24 cellular contexts compared by ENCODE assay signal in the genomic region with DNA sequence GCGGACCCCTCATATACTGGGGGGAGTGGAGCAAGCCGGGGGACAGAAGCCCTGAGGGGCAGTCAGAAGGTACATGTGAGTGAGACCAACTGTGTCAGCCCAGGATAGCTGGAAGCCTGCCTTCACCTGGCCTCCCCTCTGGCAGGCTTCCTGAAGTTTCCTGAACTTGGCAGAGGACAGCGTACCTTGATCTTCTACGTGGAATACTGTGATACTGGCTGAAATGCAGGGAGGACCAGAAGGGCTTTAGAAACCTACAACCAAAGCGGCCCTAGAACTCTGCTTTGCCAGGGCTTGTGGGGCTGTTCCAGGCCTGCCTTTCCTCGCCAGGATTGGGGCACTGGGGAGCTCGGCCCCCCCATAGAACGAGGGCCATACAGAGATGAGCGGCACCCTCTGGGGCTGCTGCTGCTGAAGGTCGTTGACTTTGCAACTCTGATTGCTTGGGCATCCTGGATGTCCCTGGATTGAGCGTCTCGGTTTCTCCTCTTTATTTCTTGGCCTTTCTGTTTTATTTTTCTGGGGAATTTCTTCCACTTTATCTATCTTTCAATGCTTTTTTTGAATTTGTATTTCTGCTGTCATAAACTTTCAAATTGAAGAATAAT. TPM values are rescaled to one million over a fixed set of nuclear protein-coding genes. Genes with fewer than 3 reads are reported as not detected.
DNase-seq lines count a peak whose midpoint lies in the region; ATAC-seq and TF ChIP-seq lines count a peak whose summit lies in the region.
"Had no signal": no experiment of that assay in that cellular context is flagged by ENCODE, and none has a peak within 500 bp of the region (broad histone marks: within the 10 kb centered on the region; RNA-seq: fewer than 3 reads in every experiment).

No MANE protein-coding gene starts in this region.

- no peak overlapping the region for H2BK120ac ChIP-seq in neuronal stem cell (ENCODE audit: low read depth, low read length)

- H3K23ac ChIP-seq in neuronal stem cell (ENCODE audit: low read depth, low read length, poor library complexity): no peak overlapping the region

- TF ChIP-seq CTCF in body of pancreas (IDR thresholded peaks at IDR 0.05): no peak
- no peak for TF ChIP-seq CTCF in GM10248 (IDR thresholded peaks at IDR 0.05; ENCODE audit: control extremely low read depth, extremely low read depth, low read depth, missing control alignments)

- no peak overlapping the region for H3K9ac ChIP-seq in neuronal stem cell (ENCODE audit: low read depth, low read length, poor library complexity)

- H3K36me3 ChIP-seq in body of pancreas (replicated peaks in 1 of 2; ENCODE audit: insufficient read depth in 1 of 2, low read depth in 2 of 2) (no peaks in the 10 kb centered on the region), neuronal stem cell (replicated peaks in 1 of 2; ENCODE audit: control insufficient read depth in 2 of 2, insufficient read depth in 2 of 2, low read length in 2 of 2) (no peaks in the 10 kb centered on the region), urinary bladder (ENCODE audit: insufficient read depth) (no peaks in the 10 kb centered on the region)
- H3K36me3 ChIP-seq: brain microvascular endothelial cell, neutrophil had no signal

- H3K18ac ChIP-seq in neuronal stem cell (ENCODE audit: low read length): peak overlapping the region; percentile 32

- 40% methylated on average over 9 to 12 of the region's 12 CpGs for WGBS in body of pancreas, 2 donors
- WGBS in neuronal stem cell (ENCODE audit: extremely low coverage in 2 of 2, insufficient read length in 2 of 2, insufficient replicate concordance in 1 of 2), 2 donors: no CpG with 5 or more reads among the region's 12 CpGs
- WGBS in urinary bladder: 68% methylated on average over 12 of the region's 12 CpGs

- no peaks in the 10 kb centered on the region for H3K79me1 ChIP-seq in neuronal stem cell (ENCODE audit: low read depth, low read length)

- no peak for TF ChIP-seq POLR2A in body of pancreas (IDR thresholded peaks at IDR 0.05)

- peak overlapping the region; percentile 76 for H2AK5ac ChIP-seq in neuronal stem cell (ENCODE audit: low read depth, low read length)

- no peak overlapping the region for H2BK15ac ChIP-seq in neuronal stem cell (ENCODE audit: low read length)

- no peak overlapping the region for H3K14ac ChIP-seq in neuronal stem cell (ENCODE audit: low read length)

- intact Hi-C loops in body of pancreas (cut with DNase I) (loop anchor here (10.0 kb wide), 1 partner anchor 265 kb away; no protein-coding TSS in a partner anchor), left colon (cut with DNase I, micrococcal nuclease) (loop anchor here in 1 of 2 donors (10.0 kb wide), 1 partner anchor 265 kb away; no protein-coding TSS in a partner anchor)

- H3K27me3 ChIP-seq in body of pancreas (no peaks in the 10 kb centered on the region), neuronal stem cell (ENCODE audit: control insufficient read depth in 3 of 3, insufficient read depth in 3 of 3, low read depth in 1 of 3, low read length in 3 of 3) (no peaks in the 10 kb centered on the region)
- H3K27me3 ChIP-seq: brain microvascular endothelial cell, neutrophil had no signal

- no peak overlapping the region for H2BK12ac ChIP-seq in neuronal stem cell (ENCODE audit: low read length)

- no peak overlapping the region for H3K4me3 ChIP-seq in body of pancreas
- no peak overlapping the region for H3K4me3 ChIP-seq in neuronal stem cell (ENCODE audit: low read length in 2 of 2)
- H3K4me3 ChIP-seq in urinary bladder (ENCODE audit: low read depth, low read length): no peak overlapping the region
- H3K4me3 ChIP-seq: coronary artery, psoas muscle had no signal

- peak; percentile 68 to 86 (median 78) for DNase-seq in body of pancreas
- peak; percentile 59 to 60 for DNase-seq in left colon
- DNase-seq in neuronal stem cell (ENCODE audit: low spot score): no peak
- DNase-seq in GM10248 (ENCODE audit: extremely low spot score): no peak
- DNase-seq in COR-L47 (lab: John Stamatoyannopoulos, UW): no peak
- no peak for DNase-seq in NCI-H510A (lab: John Stamatoyannopoulos, UW)
- DNase-seq: activated CD4-positive, alpha-beta T cell treated with anti-CD3 and anti-CD28 coated beads for 1 hour; activated CD8-positive, alpha-beta T cell treated with anti-CD3 and anti-CD28 coated beads for 36 hours; activated T-cell treated with anti-CD3 and anti-CD28 coated beads for 4 hours; brain microvascular endothelial cell; foreskin melanocyte; hippocampal formation; KBM-7; MM.1S; NCI-H1417 treated with DMSO at 0.1 percent for 48 hours; NCI-H510A treated with DMSO at 0.1 percent for 48 hours; psoas muscle; stimulated activated CD4-positive, alpha-beta T cell treated with anti-CD3 and anti-CD28 coated beads, Interleukin-1b, Interleukin-23, amount 100 ng/mL, for 48 hours; T-cell had no signal

- no peak overlapping the region for H2BK5ac ChIP-seq in neuronal stem cell (ENCODE audit: low read length)

- H3K9me3 ChIP-seq in body of pancreas (no peaks in the 10 kb centered on the region), neuronal stem cell (replicated peaks in 1 of 2; ENCODE audit: control insufficient read depth in 2 of 2, insufficient read depth in 1 of 2, low read depth in 1 of 2, low read length in 2 of 2) (no peaks in the 10 kb centered on the region)
- H3K9me3 ChIP-seq: neutrophil, psoas muscle had no signal

- POLR2A ChIA-PET in GM10248 (lab: Yijun Ruan, JAX): no interaction called here

- H3K4me2 ChIP-seq in neuronal stem cell (ENCODE audit: insufficient read depth, low read length, poor library complexity, severe bottlenecking): no peak overlapping the region

- CTCF ChIA-PET in GM10248 (lab: Yijun Ruan, JAX): interaction anchor here (1.0 to 3.0 kb wide), 5 partner anchors 12 to 1239 kb away, joined by 3 to 12 read pairs (median 4); no protein-coding TSS in a partner anchor

- ATAC-seq in body of pancreas (peak; percentile 80), left colon (peak; percentile 72)
- ATAC-seq: activated CD8-positive, alpha-beta T cell treated with anti-CD3 and anti-CD28 coated beads for 36 hours; esophagus mucosa; HCT116; psoas muscle; T-cell had no signal

- H3K4me1 ChIP-seq in body of pancreas (peaks cover 22% of the 10 kb centered on the region), neuronal stem cell (ENCODE audit: control insufficient read depth in 2 of 2, insufficient read depth in 1 of 2, low read depth in 1 of 2, low read length in 2 of 2) (peaks cover 21 to 36% of the 10 kb centered on the region in 2 donors), urinary bladder (ENCODE audit: insufficient read depth) (peaks cover 3% of the 10 kb centered on the region)

- H3K27ac ChIP-seq in body of pancreas (peak overlapping the region in 3 of 4 donors; percentile 21 to 46 (median 30)), neuronal stem cell (replicated peaks; ENCODE audit: low read length) (no peak overlapping the region), urinary bladder (ENCODE audit: low read depth) (peak overlapping the region; percentile 65)
- H3K27ac ChIP-seq: brain microvascular endothelial cell, coronary artery, neutrophil, psoas muscle had no signal

- H4K8ac ChIP-seq in neuronal stem cell (ENCODE audit: low read depth, low read length): no peak overlapping the region

- no peak overlapping the region for H3K4ac ChIP-seq in neuronal stem cell (ENCODE audit: low read length)

- no peak overlapping the region for H4K91ac ChIP-seq in neuronal stem cell (ENCODE audit: low read depth, low read length, poor library complexity)

- H2AFZ ChIP-seq in neuronal stem cell (ENCODE audit: low read length): no peak overlapping the region

RNA-seq across cellular contexts. Expression of gene WDR25, which starts 13.3 kb away (rescaled TPM):
- total RNA-seq in body of pancreas: 1 to 10 TPM; 7.9 to 8.0 TPM
- total RNA-seq in left colon: 1 to 10 TPM; 8.4 to 9.9 TPM
- 8.7 TPM for polyA plus RNA-seq in neuronal stem cell (2013, experiment 1 of 2)
- polyA plus RNA-seq in neuronal stem cell (2013, experiment 2 of 2): 9.9 TPM
- 9.5 TPM for total RNA-seq in urinary bladder
- polyA plus RNA-seq in urinary bladder: 9.0 TPM

Comparison
In these comparisons a context has a peak if more than half of its experiments do, and no peak if none do; other contexts are left out.
1. DNase-seq: peak in body of pancreas (4 of 4) and left colon (2 of 2); none in neuronal stem cell (single experiment), GM10248 (single experiment), COR-L47 (single experiment) and NCI-H510A (single experiment).